In the genomic region with DNA sequence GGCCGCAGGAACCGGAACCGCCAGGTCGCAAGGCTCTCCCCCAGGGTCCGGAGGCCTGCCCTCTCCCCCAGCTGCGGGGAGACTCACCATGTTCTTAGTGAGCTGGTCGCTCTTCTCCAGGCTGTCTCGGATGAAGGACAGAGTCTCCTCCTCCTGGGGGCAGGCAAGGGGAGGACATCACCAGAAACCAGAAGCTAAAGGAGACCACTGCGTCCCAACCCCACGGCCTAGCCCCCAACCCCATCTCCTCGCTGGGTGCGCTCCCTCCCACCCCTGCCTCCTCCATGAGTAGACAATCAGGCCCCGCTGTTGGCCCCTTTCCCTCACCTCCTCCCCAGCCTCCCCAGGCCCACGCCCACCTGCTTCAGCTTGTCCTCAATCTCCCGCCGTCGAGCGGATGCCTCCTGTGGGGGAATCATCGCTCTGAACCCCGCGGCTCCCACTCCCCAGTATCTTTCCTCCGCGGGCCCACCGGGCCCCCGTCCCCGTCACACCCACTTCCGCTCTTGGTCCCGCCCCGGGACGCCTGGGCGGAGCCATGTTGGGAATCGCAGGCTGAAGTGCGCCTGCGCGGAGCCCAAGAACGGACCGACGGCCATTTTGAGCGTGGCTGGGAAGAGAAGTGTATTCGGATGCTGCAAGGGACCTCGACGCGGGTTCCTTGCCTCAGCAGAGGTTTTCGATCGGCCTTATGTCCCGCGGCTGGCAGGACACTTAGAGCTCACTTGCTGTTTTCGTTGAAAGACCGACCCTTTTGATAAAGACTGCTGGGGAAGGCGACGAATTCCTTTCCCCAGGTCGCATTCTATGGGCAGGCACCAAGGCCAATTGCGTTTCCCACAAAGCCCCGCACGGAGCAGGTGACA, we compare ENCODE assay signal across 1 cellular context.
A peak's percentile ranks its signal among the peaks of the same experiment; 100 is the strongest.
TF ChIP-seq lines count a peak whose summit lies in the region.

A gene with protein sequence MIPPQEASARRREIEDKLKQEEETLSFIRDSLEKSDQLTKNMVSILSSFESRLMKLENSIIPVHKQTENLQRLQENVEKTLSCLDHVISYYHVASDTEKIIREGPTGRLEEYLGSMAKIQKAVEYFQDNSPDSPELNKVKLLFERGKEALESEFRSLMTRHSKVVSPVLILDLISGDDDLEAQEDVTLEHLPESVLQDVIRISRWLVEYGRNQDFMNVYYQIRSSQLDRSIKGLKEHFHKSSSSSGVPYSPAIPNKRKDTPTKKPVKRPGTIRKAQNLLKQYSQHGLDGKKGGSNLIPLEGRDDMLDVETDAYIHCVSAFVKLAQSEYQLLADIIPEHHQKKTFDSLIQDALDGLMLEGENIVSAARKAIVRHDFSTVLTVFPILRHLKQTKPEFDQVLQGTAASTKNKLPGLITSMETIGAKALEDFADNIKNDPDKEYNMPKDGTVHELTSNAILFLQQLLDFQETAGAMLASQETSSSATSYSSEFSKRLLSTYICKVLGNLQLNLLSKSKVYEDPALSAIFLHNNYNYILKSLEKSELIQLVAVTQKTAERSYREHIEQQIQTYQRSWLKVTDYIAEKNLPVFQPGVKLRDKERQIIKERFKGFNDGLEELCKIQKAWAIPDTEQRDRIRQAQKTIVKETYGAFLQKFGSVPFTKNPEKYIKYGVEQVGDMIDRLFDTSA (minus strand): TSS at position 514 of the 866 bp plus-strand sequence. CDS start 95 bp downstream, at position 419.

TF ChIP-seq in K562, 482 proteins besides CTCF, POLR2A, EP300 and RAD21 (continued from another document and continues in another):
- TF ChIP-seq, protein P1, sequence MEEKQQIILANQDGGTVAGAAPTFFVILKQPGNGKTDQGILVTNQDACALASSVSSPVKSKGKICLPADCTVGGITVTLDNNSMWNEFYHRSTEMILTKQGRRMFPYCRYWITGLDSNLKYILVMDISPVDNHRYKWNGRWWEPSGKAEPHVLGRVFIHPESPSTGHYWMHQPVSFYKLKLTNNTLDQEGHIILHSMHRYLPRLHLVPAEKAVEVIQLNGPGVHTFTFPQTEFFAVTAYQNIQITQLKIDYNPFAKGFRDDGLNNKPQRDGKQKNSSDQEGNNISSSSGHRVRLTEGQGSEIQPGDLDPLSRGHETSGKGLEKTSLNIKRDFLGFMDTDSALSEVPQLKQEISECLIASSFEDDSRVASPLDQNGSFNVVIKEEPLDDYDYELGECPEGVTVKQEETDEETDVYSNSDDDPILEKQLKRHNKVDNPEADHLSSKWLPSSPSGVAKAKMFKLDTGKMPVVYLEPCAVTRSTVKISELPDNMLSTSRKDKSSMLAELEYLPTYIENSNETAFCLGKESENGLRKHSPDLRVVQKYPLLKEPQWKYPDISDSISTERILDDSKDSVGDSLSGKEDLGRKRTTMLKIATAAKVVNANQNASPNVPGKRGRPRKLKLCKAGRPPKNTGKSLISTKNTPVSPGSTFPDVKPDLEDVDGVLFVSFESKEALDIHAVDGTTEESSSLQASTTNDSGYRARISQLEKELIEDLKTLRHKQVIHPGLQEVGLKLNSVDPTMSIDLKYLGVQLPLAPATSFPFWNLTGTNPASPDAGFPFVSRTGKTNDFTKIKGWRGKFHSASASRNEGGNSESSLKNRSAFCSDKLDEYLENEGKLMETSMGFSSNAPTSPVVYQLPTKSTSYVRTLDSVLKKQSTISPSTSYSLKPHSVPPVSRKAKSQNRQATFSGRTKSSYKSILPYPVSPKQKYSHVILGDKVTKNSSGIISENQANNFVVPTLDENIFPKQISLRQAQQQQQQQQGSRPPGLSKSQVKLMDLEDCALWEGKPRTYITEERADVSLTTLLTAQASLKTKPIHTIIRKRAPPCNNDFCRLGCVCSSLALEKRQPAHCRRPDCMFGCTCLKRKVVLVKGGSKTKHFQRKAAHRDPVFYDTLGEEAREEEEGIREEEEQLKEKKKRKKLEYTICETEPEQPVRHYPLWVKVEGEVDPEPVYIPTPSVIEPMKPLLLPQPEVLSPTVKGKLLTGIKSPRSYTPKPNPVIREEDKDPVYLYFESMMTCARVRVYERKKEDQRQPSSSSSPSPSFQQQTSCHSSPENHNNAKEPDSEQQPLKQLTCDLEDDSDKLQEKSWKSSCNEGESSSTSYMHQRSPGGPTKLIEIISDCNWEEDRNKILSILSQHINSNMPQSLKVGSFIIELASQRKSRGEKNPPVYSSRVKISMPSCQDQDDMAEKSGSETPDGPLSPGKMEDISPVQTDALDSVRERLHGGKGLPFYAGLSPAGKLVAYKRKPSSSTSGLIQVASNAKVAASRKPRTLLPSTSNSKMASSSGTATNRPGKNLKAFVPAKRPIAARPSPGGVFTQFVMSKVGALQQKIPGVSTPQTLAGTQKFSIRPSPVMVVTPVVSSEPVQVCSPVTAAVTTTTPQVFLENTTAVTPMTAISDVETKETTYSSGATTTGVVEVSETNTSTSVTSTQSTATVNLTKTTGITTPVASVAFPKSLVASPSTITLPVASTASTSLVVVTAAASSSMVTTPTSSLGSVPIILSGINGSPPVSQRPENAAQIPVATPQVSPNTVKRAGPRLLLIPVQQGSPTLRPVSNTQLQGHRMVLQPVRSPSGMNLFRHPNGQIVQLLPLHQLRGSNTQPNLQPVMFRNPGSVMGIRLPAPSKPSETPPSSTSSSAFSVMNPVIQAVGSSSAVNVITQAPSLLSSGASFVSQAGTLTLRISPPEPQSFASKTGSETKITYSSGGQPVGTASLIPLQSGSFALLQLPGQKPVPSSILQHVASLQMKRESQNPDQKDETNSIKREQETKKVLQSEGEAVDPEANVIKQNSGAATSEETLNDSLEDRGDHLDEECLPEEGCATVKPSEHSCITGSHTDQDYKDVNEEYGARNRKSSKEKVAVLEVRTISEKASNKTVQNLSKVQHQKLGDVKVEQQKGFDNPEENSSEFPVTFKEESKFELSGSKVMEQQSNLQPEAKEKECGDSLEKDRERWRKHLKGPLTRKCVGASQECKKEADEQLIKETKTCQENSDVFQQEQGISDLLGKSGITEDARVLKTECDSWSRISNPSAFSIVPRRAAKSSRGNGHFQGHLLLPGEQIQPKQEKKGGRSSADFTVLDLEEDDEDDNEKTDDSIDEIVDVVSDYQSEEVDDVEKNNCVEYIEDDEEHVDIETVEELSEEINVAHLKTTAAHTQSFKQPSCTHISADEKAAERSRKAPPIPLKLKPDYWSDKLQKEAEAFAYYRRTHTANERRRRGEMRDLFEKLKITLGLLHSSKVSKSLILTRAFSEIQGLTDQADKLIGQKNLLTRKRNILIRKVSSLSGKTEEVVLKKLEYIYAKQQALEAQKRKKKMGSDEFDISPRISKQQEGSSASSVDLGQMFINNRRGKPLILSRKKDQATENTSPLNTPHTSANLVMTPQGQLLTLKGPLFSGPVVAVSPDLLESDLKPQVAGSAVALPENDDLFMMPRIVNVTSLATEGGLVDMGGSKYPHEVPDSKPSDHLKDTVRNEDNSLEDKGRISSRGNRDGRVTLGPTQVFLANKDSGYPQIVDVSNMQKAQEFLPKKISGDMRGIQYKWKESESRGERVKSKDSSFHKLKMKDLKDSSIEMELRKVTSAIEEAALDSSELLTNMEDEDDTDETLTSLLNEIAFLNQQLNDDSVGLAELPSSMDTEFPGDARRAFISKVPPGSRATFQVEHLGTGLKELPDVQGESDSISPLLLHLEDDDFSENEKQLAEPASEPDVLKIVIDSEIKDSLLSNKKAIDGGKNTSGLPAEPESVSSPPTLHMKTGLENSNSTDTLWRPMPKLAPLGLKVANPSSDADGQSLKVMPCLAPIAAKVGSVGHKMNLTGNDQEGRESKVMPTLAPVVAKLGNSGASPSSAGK (IDR thresholded peaks at IDR 0.05) = peak; percentile 68
- no peak for TF ChIP-seq ERF (CRISPR knock-in tag; IDR thresholded peaks at IDR 0.05)
- peak; percentile 64 for TF ChIP-seq PCBP1 (IDR thresholded peaks at IDR 0.05; ENCODE audit: low read depth, low read length, poor library complexity, severe bottlenecking)
- no peak for TF ChIP-seq ZC3H11A (IDR thresholded peaks at IDR 0.05; ENCODE audit: low read depth, low read length)
- 0 out of 2 replicates have a peak, but pooled peaks have one; percentile 9 for TF ChIP-seq SIN3B (IDR thresholded peaks at IDR 0.05; ENCODE audit: low read depth)
- no peak for TF ChIP-seq HEY1 (CRISPR knock-in tag; IDR thresholded peaks at IDR 0.05; ENCODE audit: borderline replicate concordance)
- no peak for TF ChIP-seq ZNF274 (IDR thresholded peaks at IDR 0.05; ENCODE audit: borderline replicate concordance, low read depth, low read length)
- no peak for TF ChIP-seq BRD9 (IDR thresholded peaks at IDR 0.05; ENCODE audit: low read depth, partially characterized antibody)
- TF ChIP-seq, protein P2, sequence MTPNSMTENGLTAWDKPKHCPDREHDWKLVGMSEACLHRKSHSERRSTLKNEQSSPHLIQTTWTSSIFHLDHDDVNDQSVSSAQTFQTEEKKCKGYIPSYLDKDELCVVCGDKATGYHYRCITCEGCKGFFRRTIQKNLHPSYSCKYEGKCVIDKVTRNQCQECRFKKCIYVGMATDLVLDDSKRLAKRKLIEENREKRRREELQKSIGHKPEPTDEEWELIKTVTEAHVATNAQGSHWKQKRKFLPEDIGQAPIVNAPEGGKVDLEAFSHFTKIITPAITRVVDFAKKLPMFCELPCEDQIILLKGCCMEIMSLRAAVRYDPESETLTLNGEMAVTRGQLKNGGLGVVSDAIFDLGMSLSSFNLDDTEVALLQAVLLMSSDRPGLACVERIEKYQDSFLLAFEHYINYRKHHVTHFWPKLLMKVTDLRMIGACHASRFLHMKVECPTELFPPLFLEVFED (CRISPR knock-in tag; conservative IDR thresholded peaks at IDR 0.05) = peak; percentile 24; the same call in 1 of the 2 replicates
- TF ChIP-seq, protein P3, sequence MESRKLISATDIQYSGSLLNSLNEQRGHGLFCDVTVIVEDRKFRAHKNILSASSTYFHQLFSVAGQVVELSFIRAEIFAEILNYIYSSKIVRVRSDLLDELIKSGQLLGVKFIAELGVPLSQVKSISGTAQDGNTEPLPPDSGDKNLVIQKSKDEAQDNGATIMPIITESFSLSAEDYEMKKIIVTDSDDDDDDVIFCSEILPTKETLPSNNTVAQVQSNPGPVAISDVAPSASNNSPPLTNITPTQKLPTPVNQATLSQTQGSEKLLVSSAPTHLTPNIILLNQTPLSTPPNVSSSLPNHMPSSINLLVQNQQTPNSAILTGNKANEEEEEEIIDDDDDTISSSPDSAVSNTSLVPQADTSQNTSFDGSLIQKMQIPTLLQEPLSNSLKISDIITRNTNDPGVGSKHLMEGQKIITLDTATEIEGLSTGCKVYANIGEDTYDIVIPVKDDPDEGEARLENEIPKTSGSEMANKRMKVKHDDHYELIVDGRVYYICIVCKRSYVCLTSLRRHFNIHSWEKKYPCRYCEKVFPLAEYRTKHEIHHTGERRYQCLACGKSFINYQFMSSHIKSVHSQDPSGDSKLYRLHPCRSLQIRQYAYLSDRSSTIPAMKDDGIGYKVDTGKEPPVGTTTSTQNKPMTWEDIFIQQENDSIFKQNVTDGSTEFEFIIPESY (CRISPR knock-in tag; IDR thresholded peaks at IDR 0.05) = no peak
- TF ChIP-seq EHMT2 (IDR thresholded peaks at IDR 0.05) = no peak
- TF ChIP-seq ZNF696 (CRISPR knock-in tag; conservative IDR thresholded peaks at IDR 0.05) = no peak
- TF ChIP-seq, protein P4, sequence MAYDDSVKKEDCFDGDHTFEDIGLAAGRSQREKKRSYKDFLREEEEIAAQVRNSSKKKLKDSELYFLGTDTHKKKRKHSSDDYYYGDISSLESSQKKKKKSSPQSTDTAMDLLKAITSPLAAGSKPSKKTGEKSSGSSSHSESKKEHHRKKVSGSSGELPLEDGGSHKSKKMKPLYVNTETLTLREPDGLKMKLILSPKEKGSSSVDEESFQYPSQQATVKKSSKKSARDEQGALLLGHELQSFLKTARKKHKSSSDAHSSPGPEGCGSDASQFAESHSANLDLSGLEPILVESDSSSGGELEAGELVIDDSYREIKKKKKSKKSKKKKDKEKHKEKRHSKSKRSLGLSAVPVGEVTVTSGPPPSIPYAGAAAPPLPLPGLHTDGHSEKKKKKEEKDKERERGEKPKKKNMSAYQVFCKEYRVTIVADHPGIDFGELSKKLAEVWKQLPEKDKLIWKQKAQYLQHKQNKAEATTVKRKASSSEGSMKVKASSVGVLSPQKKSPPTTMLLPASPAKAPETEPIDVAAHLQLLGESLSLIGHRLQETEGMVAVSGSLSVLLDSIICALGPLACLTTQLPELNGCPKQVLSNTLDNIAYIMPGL (CRISPR knock-in tag; IDR thresholded peaks at IDR 0.05) = 0 out of 2 replicates have a peak, but pooled peaks have one; percentile 67
- TF ChIP-seq NBN (IDR thresholded peaks at IDR 0.05; ENCODE audit: low read depth) = 0 out of 2 replicates have a peak, but pooled peaks have one; percentile 19
- TF ChIP-seq TEAD1 (CRISPR knock-in tag; IDR thresholded peaks at IDR 0.05) = peak in 1 of 2 experiments; percentile 62; a peak in 1 of 4 replicates
- peak; percentile 93 for TF ChIP-seq RBFOX2 (IDR thresholded peaks at IDR 0.05; ENCODE audit: low read depth, low read length)
- TF ChIP-seq, protein P5, sequence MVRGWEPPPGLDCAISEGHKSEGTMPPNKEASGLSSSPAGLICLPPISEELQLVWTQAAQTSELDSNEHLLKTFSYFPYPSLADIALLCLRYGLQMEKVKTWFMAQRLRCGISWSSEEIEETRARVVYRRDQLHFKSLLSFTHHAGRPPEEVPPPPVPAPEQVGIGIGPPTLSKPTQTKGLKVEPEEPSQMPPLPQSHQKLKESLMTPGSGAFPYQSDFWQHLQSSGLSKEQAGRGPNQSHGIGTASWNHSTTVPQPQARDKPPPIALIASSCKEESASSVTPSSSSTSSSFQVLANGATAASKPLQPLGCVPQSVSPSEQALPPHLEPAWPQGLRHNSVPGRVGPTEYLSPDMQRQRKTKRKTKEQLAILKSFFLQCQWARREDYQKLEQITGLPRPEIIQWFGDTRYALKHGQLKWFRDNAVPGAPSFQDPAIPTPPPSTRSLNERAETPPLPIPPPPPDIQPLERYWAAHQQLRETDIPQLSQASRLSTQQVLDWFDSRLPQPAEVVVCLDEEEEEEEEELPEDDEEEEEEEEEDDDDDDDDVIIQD (CRISPR knock-in tag; IDR thresholded peaks at IDR 0.05) = 0 out of 2 replicates have a peak, but pooled peaks have one; percentile 5
- no peak for TF ChIP-seq ZNF79 (CRISPR knock-in tag; IDR thresholded peaks at IDR 0.05; ENCODE audit: low read depth)
- no peak for TF ChIP-seq CHCHD3 (CRISPR knock-in tag; IDR thresholded peaks at IDR 0.05)
- peak; percentile 71 for TF ChIP-seq SP1 (CRISPR knock-in tag; IDR thresholded peaks at IDR 0.05)
- TF ChIP-seq ZNF766 (CRISPR knock-in tag; conservative IDR thresholded peaks at IDR 0.05) = no peak
- peak; percentile 30 for TF ChIP-seq TAF9B (IDR thresholded peaks at IDR 0.05; ENCODE audit: partially characterized antibody)
- 0 out of 4 replicates have a peak, but pooled peaks of 1 of the 2 experiments have one; percentile 2 for TF ChIP-seq SIX5 (IDR thresholded peaks at IDR 0.05; ENCODE audit: borderline replicate concordance in 1 of 2, insufficient read depth in 1 of 2, low read depth in 1 of 2, low read length in 2 of 2)
- no peak for TF ChIP-seq ZNF778 (CRISPR knock-in tag; IDR thresholded peaks at IDR 0.05)
- TF ChIP-seq EP400 (IDR thresholded peaks at IDR 0.05) = peak; percentile 63
- TF ChIP-seq STAG1 (CRISPR knock-in tag; IDR thresholded peaks at IDR 0.05; ENCODE audit: borderline replicate concordance) = no peak
- TF ChIP-seq, protein P6, sequence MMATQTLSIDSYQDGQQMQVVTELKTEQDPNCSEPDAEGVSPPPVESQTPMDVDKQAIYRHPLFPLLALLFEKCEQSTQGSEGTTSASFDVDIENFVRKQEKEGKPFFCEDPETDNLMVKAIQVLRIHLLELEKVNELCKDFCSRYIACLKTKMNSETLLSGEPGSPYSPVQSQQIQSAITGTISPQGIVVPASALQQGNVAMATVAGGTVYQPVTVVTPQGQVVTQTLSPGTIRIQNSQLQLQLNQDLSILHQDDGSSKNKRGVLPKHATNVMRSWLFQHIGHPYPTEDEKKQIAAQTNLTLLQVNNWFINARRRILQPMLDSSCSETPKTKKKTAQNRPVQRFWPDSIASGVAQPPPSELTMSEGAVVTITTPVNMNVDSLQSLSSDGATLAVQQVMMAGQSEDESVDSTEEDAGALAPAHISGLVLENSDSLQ (IDR thresholded peaks at IDR 0.05) = 0 out of 2 replicates have a peak, but pooled peaks have one; percentile 12
- peak; percentile 93 for TF ChIP-seq POLR2G (IDR thresholded peaks at IDR 0.05; ENCODE audit: low read depth, low read length)
- TF ChIP-seq IFI16 (CRISPR knock-in tag; IDR thresholded peaks at IDR 0.05) = no peak
- TF ChIP-seq EZH2 (IDR thresholded peaks at IDR 0.05; ENCODE audit: borderline replicate concordance, low read depth, low read length) = no peak
- TF ChIP-seq PML (IDR thresholded peaks at IDR 0.05; ENCODE audit: low read length) = peak; percentile 69; the same call in 1 of the 2 replicates
